Comparison of ENCODE assay signal across 31 cellular contexts in the genomic region with DNA sequence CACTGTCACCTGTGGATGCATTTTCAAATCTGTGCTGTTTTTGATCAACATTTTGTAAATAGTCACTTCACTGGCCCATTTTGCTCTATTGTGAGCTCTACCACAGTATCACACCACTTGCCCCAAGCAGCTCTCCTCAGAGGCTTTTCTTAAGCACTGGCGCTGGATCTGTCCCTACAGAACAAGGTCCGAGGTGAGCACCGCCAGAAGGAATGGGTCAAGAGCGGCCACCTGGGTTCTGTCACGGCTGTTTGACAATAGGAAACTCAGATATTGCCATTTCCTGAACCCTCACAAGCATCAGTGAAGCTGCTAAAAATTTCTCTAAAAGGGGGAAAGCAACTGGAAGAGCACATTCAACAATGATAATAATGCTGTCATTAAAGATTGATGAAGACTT.
"Had no signal": no experiment of that assay in that cellular context is flagged by ENCODE, and none has a peak within 500 bp of the region (broad histone marks: within the 10 kb centered on the region; RNA-seq: fewer than 3 reads in every experiment).

No MANE protein-coding gene starts in this region.

- H3K4me3 ChIP-seq: ascending aorta, breast epithelium, cardiac muscle cell, colonic mucosa had no signal

- H3K4me1 ChIP-seq: ascending aorta, breast epithelium, colonic mucosa had no signal

- H3K27ac ChIP-seq: ascending aorta, breast epithelium, cardiac muscle cell, colonic mucosa, epithelial cell of prostate, WERI-Rb-1 had no signal

- DNase-seq: activated B cell treated with CpG ODN at 0.5 μM for 24 hours; activated CD4-positive, alpha-beta memory T cell treated with anti-CD3 and anti-CD28 coated beads, Interleukin-2, amount 10 ng/mL, durations not matched to agents 7 days and 5 days; activated CD4-positive, alpha-beta T cell treated with anti-CD3 and anti-CD28 coated beads for 36 hours; activated CD4-positive, alpha-beta T cell treated with anti-CD3 and anti-CD28 coated beads, Interleukin-2, amount 10 ng/mL, durations not matched to agents 7 days and 5 days; activated CD4-positive, alpha-beta T cell treated with anti-CD3 and anti-CD28 coated beads, Interleukin-2, amount 50 U/mL, for 4 hours; activated CD8-positive, alpha-beta memory T cell treated with anti-CD3 and anti-CD28 coated beads, Interleukin-2, amount 50 U/mL, for 48 hours; activated gamma-delta T cell; activated naive CD4-positive, alpha-beta T cell; activated naive CD4-positive, alpha-beta T cell treated with anti-CD3 and anti-CD28 coated beads, Interleukin-2, amount 10 ng/mL, durations not matched to agents 7 days and 5 days; activated naive CD8-positive, alpha-beta T cell treated with anti-CD3 and anti-CD28 coated beads, Interleukin-2, amount 10 ng/mL, durations not matched to agents 7 days and 5 days; activated T-cell treated with anti-CD3 and anti-CD28 coated beads for 4 hours; activated T-cell treated with anti-CD3 and anti-CD28 coated beads, Interleukin-2, amount 50 U/mL, for 24 hours; activated T-cell treated with anti-CD3 and anti-CD28 coated beads, Interleukin-2, amount 50 U/mL, for 72 hours; central memory CD4-positive, alpha-beta T cell; cerebellar nuclear complex; colonic mucosa; effector CD8-positive, alpha-beta T cell; foreskin fibroblast; head of caudate nucleus; T-helper 17 cell; T1000; WERI-Rb-1 had no signal

- H3K27ac Mint-ChIP-seq: activated B cell treated with CpG ODN at 0.5 μM for 24 hours; activated CD4-positive, alpha-beta memory T cell treated with anti-CD3 and anti-CD28 coated beads, Interleukin-2, amount 10 ng/mL, durations not matched to agents 7 days and 5 days; activated CD4-positive, alpha-beta T cell treated with anti-CD3 and anti-CD28 coated beads for 36 hours; activated CD4-positive, alpha-beta T cell treated with anti-CD3 and anti-CD28 coated beads, Interleukin-2, amount 10 ng/mL, durations not matched to agents 7 days and 5 days; activated naive CD4-positive, alpha-beta T cell treated with anti-CD3 and anti-CD28 coated beads, Interleukin-2, amount 10 ng/mL, durations not matched to agents 7 days and 5 days; activated naive CD4-positive, alpha-beta T cell treated with anti-CD3 and anti-CD28 coated beads, Interleukin-2, amount 50 U/mL, for 72 hours; activated naive CD8-positive, alpha-beta T cell treated with anti-CD3 and anti-CD28 coated beads, Interleukin-2, amount 10 ng/mL, durations not matched to agents 7 days and 5 days; activated T-cell treated with anti-CD3 and anti-CD28 coated beads, Interleukin-2, amount 50 U/mL, for 24 hours; activated T-cell treated with anti-CD3 and anti-CD28 coated beads, Interleukin-2, amount 50 U/mL, for 72 hours; brain; T-helper 17 cell; T-helper 2 cell treated with Interferon-gamma antibody and Interleukin-4, amounts not matched to agents 5 μg/mL and 100 μg/mL, for 36 hours had no signal

- H3K36me3 ChIP-seq: ascending aorta, breast epithelium, cardiac muscle cell, colonic mucosa, WERI-Rb-1 had no signal

- H3K9me3 Mint-ChIP-seq: activated B cell treated with CpG ODN at 0.5 μM for 24 hours; activated CD4-positive, alpha-beta memory T cell treated with anti-CD3 and anti-CD28 coated beads, Interleukin-2, amount 10 ng/mL, durations not matched to agents 7 days and 5 days; activated CD4-positive, alpha-beta T cell treated with anti-CD3 and anti-CD28 coated beads, Interleukin-2, amount 10 ng/mL, durations not matched to agents 7 days and 5 days; activated naive CD4-positive, alpha-beta T cell treated with anti-CD3 and anti-CD28 coated beads, Interleukin-2, amount 10 ng/mL, durations not matched to agents 7 days and 5 days; activated naive CD4-positive, alpha-beta T cell treated with anti-CD3 and anti-CD28 coated beads, Interleukin-2, amount 50 U/mL, for 72 hours; activated naive CD8-positive, alpha-beta T cell treated with anti-CD3 and anti-CD28 coated beads, Interleukin-2, amount 10 ng/mL, durations not matched to agents 7 days and 5 days; activated T-cell treated with anti-CD3 and anti-CD28 coated beads, Interleukin-2, amount 50 U/mL, for 24 hours; activated T-cell treated with anti-CD3 and anti-CD28 coated beads, Interleukin-2, amount 50 U/mL, for 72 hours; T-helper 2 cell treated with Interferon-gamma antibody and Interleukin-4, amounts not matched to agents 5 μg/mL and 100 μg/mL, for 36 hours had no signal

- FAIRE-seq: endometrium, endothelial cell of umbilical vein had no signal

- H3K36me3 Mint-ChIP-seq: activated naive CD4-positive, alpha-beta T cell treated with anti-CD3 and anti-CD28 coated beads, Interleukin-2, amount 10 ng/mL, durations not matched to agents 7 days and 5 days; activated naive CD4-positive, alpha-beta T cell treated with anti-CD3 and anti-CD28 coated beads, Interleukin-2, amount 50 U/mL, for 72 hours; activated naive CD8-positive, alpha-beta T cell treated with anti-CD3 and anti-CD28 coated beads, Interleukin-2, amount 10 ng/mL, durations not matched to agents 7 days and 5 days; brain had no signal

- H3K9me3 ChIP-seq: ascending aorta, breast epithelium, colonic mucosa had no signal

- H3K4me1 Mint-ChIP-seq: activated CD4-positive, alpha-beta memory T cell treated with anti-CD3 and anti-CD28 coated beads, Interleukin-2, amount 10 ng/mL, durations not matched to agents 7 days and 5 days; activated CD4-positive, alpha-beta T cell treated with anti-CD3 and anti-CD28 coated beads for 36 hours; activated CD4-positive, alpha-beta T cell treated with anti-CD3 and anti-CD28 coated beads, Interleukin-2, amount 10 ng/mL, durations not matched to agents 7 days and 5 days; activated naive CD4-positive, alpha-beta T cell treated with anti-CD3 and anti-CD28 coated beads, Interleukin-2, amount 10 ng/mL, durations not matched to agents 7 days and 5 days; activated naive CD8-positive, alpha-beta T cell treated with anti-CD3 and anti-CD28 coated beads, Interleukin-2, amount 10 ng/mL, durations not matched to agents 7 days and 5 days; T-helper 17 cell had no signal

- H3K27me3 ChIP-seq: ascending aorta, cardiac muscle cell, colonic mucosa had no signal

- H3K4me3 Mint-ChIP-seq: activated B cell treated with CpG ODN at 0.5 μM for 24 hours; activated CD4-positive, alpha-beta memory T cell treated with anti-CD3 and anti-CD28 coated beads, Interleukin-2, amount 10 ng/mL, durations not matched to agents 7 days and 5 days; activated CD4-positive, alpha-beta T cell treated with anti-CD3 and anti-CD28 coated beads for 36 hours; activated CD4-positive, alpha-beta T cell treated with anti-CD3 and anti-CD28 coated beads, Interleukin-2, amount 10 ng/mL, durations not matched to agents 7 days and 5 days; activated naive CD4-positive, alpha-beta T cell treated with anti-CD3 and anti-CD28 coated beads, Interleukin-2, amount 10 ng/mL, durations not matched to agents 7 days and 5 days; activated naive CD8-positive, alpha-beta T cell treated with anti-CD3 and anti-CD28 coated beads, Interleukin-2, amount 10 ng/mL, durations not matched to agents 7 days and 5 days; activated T-cell treated with anti-CD3 and anti-CD28 coated beads, Interleukin-2, amount 50 U/mL, for 24 hours; activated T-cell treated with anti-CD3 and anti-CD28 coated beads, Interleukin-2, amount 50 U/mL, for 72 hours; T-helper 17 cell; T-helper 2 cell treated with Interferon-gamma antibody and Interleukin-4, amounts not matched to agents 5 μg/mL and 100 μg/mL, for 36 hours had no signal
